In genomic region chr9:96116275-96117051, GRCh38 we compare ENCODE assay signal across 13 cellular contexts.
DNase-seq lines count a peak whose midpoint lies in the region; TF ChIP-seq lines count a peak whose summit lies in the region.
"Had no signal": no experiment of that assay in that cellular context is flagged by ENCODE, and none has a peak within 500 bp of the region (broad histone marks: within the 10 kb centered on the region; RNA-seq: fewer than 3 reads in every experiment).

No MANE protein-coding gene starts in this region.

- H3K36me3 Mint-ChIP-seq in progenitor cell of endocrine pancreas (ENCODE audit: insufficient read depth) (peaks cover 2% of the 10 kb centered on the region), endothelial cell (ENCODE audit: low read depth, unreplicated experiment) (peaks cover 13% of the 10 kb centered on the region)
- H3K36me3 Mint-ChIP-seq in activated T-helper 2 cell treated with anti-CD3 and anti-CD28 coated beads, Interferon-gamma antibody, Interleukin-2, Interleukin-4, amounts not matched to agents 10 μg/mL and 5 μg/mL and 100 μg/mL, durations not matched to agents 14 hours and 24 hours and 36 hours (ENCODE audit: low read depth), result no peaks in the 10 kb centered on the region
- H3K36me3 Mint-ChIP-seq: CD4-positive, alpha-beta memory T cell had no signal

- H3K4me3 Mint-ChIP-seq in progenitor cell of endocrine pancreas (ENCODE audit: low read depth), result peak overlapping the region; percentile 58
- H3K4me3 Mint-ChIP-seq in activated T-helper 2 cell treated with anti-CD3 and anti-CD28 coated beads, Interferon-gamma antibody, Interleukin-2, Interleukin-4, amounts not matched to agents 10 μg/mL and 5 μg/mL and 100 μg/mL, durations not matched to agents 14 hours and 24 hours and 36 hours (ENCODE audit: low read depth), result no peak overlapping the region
- no peak overlapping the region for H3K4me3 Mint-ChIP-seq in endothelial cell (ENCODE audit: unreplicated experiment)
- H3K4me3 Mint-ChIP-seq: CD4-positive, alpha-beta memory T cell had no signal

- H3K27me3 Mint-ChIP-seq in progenitor cell of endocrine pancreas (no peaks in the 10 kb centered on the region), endothelial cell (ENCODE audit: unreplicated experiment) (peaks cover 7% of the 10 kb centered on the region)
- H3K27me3 Mint-ChIP-seq in activated T-helper 2 cell treated with anti-CD3 and anti-CD28 coated beads, Interferon-gamma antibody, Interleukin-2, Interleukin-4, amounts not matched to agents 10 μg/mL and 5 μg/mL and 100 μg/mL, durations not matched to agents 14 hours and 24 hours and 36 hours (ENCODE audit: low read depth), result peaks cover 16% of the 10 kb centered on the region

- in situ Hi-C loops in G401 (cut with HindIII; ENCODE audit: low sequenced_read_pairs), result no loop called here

- DNase-seq in G401 (ENCODE audit: low spot score), result peak; percentile 54
- DNase-seq in anterior cingulate cortex (lab: John Stamatoyannopoulos, UW), result peak; percentile 14 to 98 (median 89)
- peak; percentile 25 for DNase-seq in kidney glomerular epithelial cell (lab: John Stamatoyannopoulos, UW)
- no peak for DNase-seq in progenitor cell of endocrine pancreas (ENCODE audit: low spot score, unreplicated experiment)
- DNase-seq in SK-N-DZ (ENCODE audit: low spot score), result no peak
- DNase-seq in RPMI8226, result no peak
- no peak for DNase-seq in activated T-helper 2 cell treated with anti-CD3 and anti-CD28 coated beads, Interferon-gamma antibody, Interleukin-2, Interleukin-4, amounts not matched to agents 10 μg/mL and 5 μg/mL and 100 μg/mL, durations not matched to agents 14 hours and 24 hours and 36 hours (ENCODE audit: low spot score)
- DNase-seq in endothelial cell (ENCODE audit: low spot score), result no peak
- DNase-seq: activated CD4-positive, alpha-beta T cell treated with anti-CD3 and anti-CD28 coated beads for 1 hour; CD4-positive, alpha-beta memory T cell; gastrocnemius medialis; NCI-H774; SIG-M5 had no signal

- intact Hi-C loops in activated T-helper 2 cell treated with anti-CD3 and anti-CD28 coated beads, Interferon-gamma antibody, Interleukin-2, Interleukin-4, amounts not matched to agents 10 μg/mL and 5 μg/mL and 100 μg/mL, durations not matched to agents 14 hours and 24 hours and 36 hours (cut with micrococcal nuclease), result no loop called here

- H3K9me3 Mint-ChIP-seq in progenitor cell of endocrine pancreas (ENCODE audit: low read depth) (peaks cover 18% of the 10 kb centered on the region), endothelial cell (ENCODE audit: unreplicated experiment) (no peaks in the 10 kb centered on the region)
- peaks cover 14% of the 10 kb centered on the region for H3K9me3 Mint-ChIP-seq in activated T-helper 2 cell treated with anti-CD3 and anti-CD28 coated beads, Interferon-gamma antibody, Interleukin-2, Interleukin-4, amounts not matched to agents 10 μg/mL and 5 μg/mL and 100 μg/mL, durations not matched to agents 14 hours and 24 hours and 36 hours

- H3K27ac Mint-ChIP-seq in progenitor cell of endocrine pancreas (peak overlapping the region; percentile 97), endothelial cell (ENCODE audit: unreplicated experiment) (no peak overlapping the region)
- H3K27ac Mint-ChIP-seq in activated T-helper 2 cell treated with anti-CD3 and anti-CD28 coated beads, Interferon-gamma antibody, Interleukin-2, Interleukin-4, amounts not matched to agents 10 μg/mL and 5 μg/mL and 100 μg/mL, durations not matched to agents 14 hours and 24 hours and 36 hours, result no peak overlapping the region
- H3K27ac Mint-ChIP-seq: CD4-positive, alpha-beta memory T cell had no signal

- TF ChIP-seq CTCF in progenitor cell of endocrine pancreas (IDR thresholded peaks at IDR 0.05; ENCODE audit: unreplicated experiment) (no peak), endothelial cell (IDR thresholded peaks at IDR 0.05; ENCODE audit: unreplicated experiment) (no peak)

- H3K4me1 Mint-ChIP-seq in progenitor cell of endocrine pancreas (ENCODE audit: low read depth) (peaks cover 18% of the 10 kb centered on the region), endothelial cell (ENCODE audit: unreplicated experiment) (peaks cover 18% of the 10 kb centered on the region)
- H3K4me1 Mint-ChIP-seq in activated T-helper 2 cell treated with anti-CD3 and anti-CD28 coated beads, Interferon-gamma antibody, Interleukin-2, Interleukin-4, amounts not matched to agents 10 μg/mL and 5 μg/mL and 100 μg/mL, durations not matched to agents 14 hours and 24 hours and 36 hours (ENCODE audit: low read depth), result peaks cover 31% of the 10 kb centered on the region
- H3K4me1 Mint-ChIP-seq: CD4-positive, alpha-beta memory T cell had no signal

Comparison
In these comparisons a context has a peak if more than half of its experiments do, and no peak if none do; other contexts are left out.
1. DNase-seq: peak in G401 (single experiment), anterior cingulate cortex (58 of 58) and kidney glomerular epithelial cell (single experiment); none in progenitor cell of endocrine pancreas (single experiment), SK-N-DZ (single experiment), RPMI8226 (single experiment), activated T-helper 2 cell treated with anti-CD3 and anti-CD28 coated beads, Interferon-gamma antibody, Interleukin-2, Interleukin-4, amounts not matched to agents 10 μg/mL and 5 μg/mL and 100 μg/mL, durations not matched to agents 14 hours and 24 hours and 36 hours (single experiment) and endothelial cell (single experiment).